8 cellular contexts compared by ENCODE assay signal in the genomic region with DNA sequence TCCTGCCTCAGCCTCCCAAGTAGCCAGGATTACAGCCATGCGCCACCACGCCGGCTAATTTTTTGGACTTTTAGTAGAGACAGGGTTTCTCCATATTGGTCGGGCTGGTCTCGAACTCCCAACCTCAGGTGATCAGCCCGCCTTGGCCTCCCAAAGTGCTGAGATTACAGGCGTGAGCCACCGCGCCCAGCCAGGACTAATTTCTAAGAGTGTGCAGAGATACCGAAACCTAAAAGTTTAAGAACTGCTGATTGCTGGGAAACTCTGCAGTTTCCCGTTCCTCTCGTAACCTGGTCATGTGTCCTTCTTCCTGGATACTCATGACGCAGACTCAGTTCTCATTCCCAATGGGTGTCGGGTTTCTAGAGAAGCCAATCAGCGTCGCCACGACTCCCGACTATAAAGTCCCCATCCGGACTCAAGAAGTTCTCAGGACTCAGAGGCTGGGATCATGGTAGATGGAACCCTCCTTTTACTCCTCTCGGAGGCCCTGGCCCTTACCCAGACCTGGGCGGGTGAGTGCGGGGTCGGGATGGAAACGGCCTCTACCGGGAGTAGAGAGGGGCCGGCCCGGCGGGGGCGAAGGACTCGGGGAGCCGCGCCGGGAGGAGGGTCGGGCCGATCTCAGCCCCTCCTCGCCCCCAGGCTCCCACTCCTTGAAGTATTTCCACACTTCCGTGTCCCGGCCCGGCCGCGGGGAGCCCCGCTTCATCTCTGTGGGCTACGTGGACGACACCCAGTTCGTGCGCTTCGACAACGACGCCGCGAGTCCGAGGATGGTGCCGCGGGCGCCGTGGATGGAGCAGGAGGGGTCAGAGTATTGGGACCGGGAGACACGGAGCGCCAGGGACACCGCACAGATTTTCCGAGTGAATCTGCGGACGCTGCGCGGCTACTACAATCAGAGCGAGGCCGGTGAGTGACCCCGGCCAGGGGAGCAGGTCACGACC. TPM values are rescaled to one million over a fixed set of nuclear protein-coding genes. Genes with fewer than 3 reads are reported as not detected.
DNase-seq lines count a peak whose midpoint lies in the region; ATAC-seq, FAIRE-seq and TF ChIP-seq lines count a peak whose summit lies in the region.

A gene (plus strand): TSS at position 429 of the 950 bp plus-strand sequence. CDS start 23 bp downstream, at position 452.

- DNase-seq in NCI-H2196 (lab: John Stamatoyannopoulos, UW; ENCODE audit: unreplicated experiment), result peak; percentile 97
- DNase-seq in activated B cell treated with CpG ODN at 0.5 μM for 24 hours, result peak; percentile 70
- peak in 60 of 61 donors; percentile 18 to 95 (median 70) for DNase-seq in caudate nucleus (lab: John Stamatoyannopoulos, UW)
- peak; percentile 97 for DNase-seq in inferior parietal cortex (ENCODE audit: extremely low spot score)
- DNase-seq in spleen, result peak; percentile 94

- no peaks in the 10 kb centered on the region for H3K9me3 ChIP-seq in spleen

- POLR2A ChIA-PET in activated B cell treated with CpG ODN at 0.5 μM for 24 hours (lab: Charles Lee), result interaction anchor here (0.7 to 11.6 kb wide), 11 partner anchors 18 to 126 kb away, joined by 3 to 460 read pairs (median 18); a partner anchor contains a TSS

- TF ChIP-seq CTCF in activated B cell treated with CpG ODN at 0.5 μM for 24 hours (IDR thresholded peaks at IDR 0.05) (no peak), spleen (IDR thresholded peaks at IDR 0.05 in 8 of 11, conservative IDR thresholded peaks at IDR 0.05 in 3 of 11) (no peak)

- no peaks in the 10 kb centered on the region for H3K27me3 Mint-ChIP-seq in activated B cell treated with CpG ODN at 0.5 μM for 24 hours

- no peaks in the 10 kb centered on the region for H3K9me3 Mint-ChIP-seq in activated B cell treated with CpG ODN at 0.5 μM for 24 hours

- peak within 1 kb of the TSS; percentile 97 for H3K27ac Mint-ChIP-seq in activated B cell treated with CpG ODN at 0.5 μM for 24 hours

- H3K27ac ChIP-seq in caudate nucleus (ENCODE audit: low read depth, low read length) (peak within 1 kb of the TSS; percentile 89), spleen (peak within 1 kb of the TSS; percentile 99 to 100 (median 100))

- 4 to 7% (median 6%) methylated on average over 36 to 69 of the region's 69 CpGs for WGBS in spleen, 5 donors

- H3K27me3 ChIP-seq in spleen (replicated peaks in 1 of 7), result no peaks in the 10 kb centered on the region

- H3K4me1 ChIP-seq in spleen, result peaks cover 41 to 61% (median 51%) of the 10 kb centered on the region in 6 donors

- peak; percentile 98 for FAIRE-seq in A204.1 (lab: Jason Lieb, UNC)

- ATAC-seq in HG03066 (IDR thresholded peaks at IDR 0.05; ENCODE audit: low read depth, unreplicated experiment) (peak; percentile 70), activated B cell treated with CpG ODN at 0.5 μM for 24 hours (ENCODE audit: low read depth) (peak; percentile 83)

- intact Hi-C loops in activated B cell treated with CpG ODN at 0.5 μM for 24 hours (cut with micrococcal nuclease), result loop anchor here (1.0 kb wide), 6 partner anchors 19 to 158 kb away; a partner anchor contains a TSS
- intact Hi-C loops in spleen (cut with DNase I; ENCODE audit: low total_unique reads), result loop anchor here (5.0 to 10.0 kb wide), 2 partner anchors 43 to 185 kb away; a partner anchor contains a TSS

- H3K36me3 ChIP-seq in spleen, result peaks cover 8 to 44% (median 43%) of the 10 kb centered on the region in 6 donors

- TF ChIP-seq POLR2A in GM18526 (IDR thresholded peaks at IDR 0.05; ENCODE audit: extremely low read depth, insufficient read length) (peak; percentile 97), spleen (IDR thresholded peaks at IDR 0.05) (peak; percentile 99)

- peaks cover 58% of the 10 kb centered on the region for H3K4me1 Mint-ChIP-seq in activated B cell treated with CpG ODN at 0.5 μM for 24 hours

- H3K4me3 ChIP-seq in spleen, result peak within 1 kb of the TSS; percentile 96 to 100 (median 99)

- CTCF ChIA-PET in activated B cell treated with CpG ODN at 0.5 μM for 24 hours (lab: Charles Lee), result interaction anchor here (1.0 to 9.8 kb wide), 4 partner anchors 19 to 54 kb away, joined by 3 to 411 read pairs (median 63); no protein-coding TSS in a partner anchor

- H3K4me3 Mint-ChIP-seq in activated B cell treated with CpG ODN at 0.5 μM for 24 hours, result peak within 1 kb of the TSS; percentile 98

- peaks cover 51% of the 10 kb centered on the region for H3K36me3 Mint-ChIP-seq in activated B cell treated with CpG ODN at 0.5 μM for 24 hours (ENCODE audit: low read depth)

RNA-seq across cellular contexts. Expression of the gene that starts here (rescaled TPM):
- total RNA-seq in activated B cell treated with CpG ODN at 0.5 μM for 24 hours (737 and 740 TPM in 2 replicates), spleen (1,000 to 10,000 TPM; 1,072 to 2,111 (median 1,510) TPM)
- polyA plus RNA-seq in spleen, result 100 to 1,000 TPM; 514 to 675 (median 646) TPM

Comparison
In these comparisons a context has a peak if more than half of its experiments do, and no peak if none do; other contexts are left out.
1. Peak in every context shown above with its lines: DNase-seq, ATAC-seq, H3K4me3 ChIP-seq and H3K27ac ChIP-seq.